8 cellular contexts compared by ENCODE assay signal in genomic region chr3:186254676-186255665, GRCh38.
DNase-seq lines count a peak whose midpoint lies in the region; ATAC-seq and TF ChIP-seq lines count a peak whose summit lies in the region.

No MANE protein-coding gene starts in this region.

- POLR2A ChIA-PET in CD4-positive, alpha-beta memory T cell (lab: Charles Lee; ENCODE audit: partially characterized antibody) = no interaction called here

- H3K4me1 Mint-ChIP-seq in CD4-positive, alpha-beta memory T cell = peaks cover 15 to 25% (median 20%) of the 10 kb centered on the region in 4 donors
- H3K4me1 Mint-ChIP-seq in activated naive CD4-positive, alpha-beta T cell treated with anti-CD3 and anti-CD28 coated beads for 36 hours (ENCODE audit: low read depth) = peaks cover 31% of the 10 kb centered on the region

- no peak overlapping the region for H3K27ac ChIP-seq in CD4-positive, alpha-beta memory T cell (ENCODE audit: low read depth, low read length)
- H3K27ac ChIP-seq in colonic mucosa = no peak overlapping the region

- no peak overlapping the region for H3K9ac ChIP-seq in colonic mucosa (ENCODE audit: low read depth in 2 of 2, low read length in 2 of 2)

- H3K27me3 Mint-ChIP-seq in CD4-positive, alpha-beta memory T cell = peaks cover 4% of the 10 kb centered on the region in 2 donors
- H3K27me3 Mint-ChIP-seq in activated naive CD4-positive, alpha-beta T cell treated with anti-CD3 and anti-CD28 coated beads for 36 hours (ENCODE audit: low read depth) = peaks cover 1% of the 10 kb centered on the region

- TF ChIP-seq CTCF in colonic mucosa (IDR thresholded peaks at IDR 0.05) (no peak), omental fat pad (IDR thresholded peaks at IDR 0.05) (no peak)

- H3K36me3 ChIP-seq in CD4-positive, alpha-beta memory T cell (ENCODE audit: insufficient read depth, low read length) = no peaks in the 10 kb centered on the region
- no peaks in the 10 kb centered on the region for H3K36me3 ChIP-seq in colonic mucosa

- no peaks in the 10 kb centered on the region for H3K9me3 Mint-ChIP-seq in CD4-positive, alpha-beta memory T cell
- H3K9me3 Mint-ChIP-seq in activated naive CD4-positive, alpha-beta T cell treated with anti-CD3 and anti-CD28 coated beads for 36 hours = no peaks in the 10 kb centered on the region

- CTCF ChIA-PET in CD4-positive, alpha-beta memory T cell (lab: Charles Lee; ENCODE audit: partially characterized antibody) = interaction anchor here (1.2 to 12.1 kb wide), 4 partner anchors 283 to 362 kb away, joined by 3 to 333 read pairs (median 8); no protein-coding TSS in a partner anchor
- CTCF ChIA-PET in activated naive CD4-positive, alpha-beta T cell treated with anti-CD3 and anti-CD28 coated beads for 36 hours (lab: Charles Lee) = interaction anchor here (0.6 to 4.5 kb wide), 8 partner anchors 13 to 334 kb away, joined by 3 to 16 read pairs (median 6); no protein-coding TSS in a partner anchor

- no peak overlapping the region for H3K4me3 ChIP-seq in CD4-positive, alpha-beta memory T cell (ENCODE audit: low read length in 2 of 2)
- H3K4me3 ChIP-seq in colonic mucosa = no peak overlapping the region

- ATAC-seq in GM19438 (IDR thresholded peaks at IDR 0.05; ENCODE audit: low read depth, unreplicated experiment) (peak; percentile 60), HG03439 (IDR thresholded peaks at IDR 0.05; ENCODE audit: unreplicated experiment) (peak; percentile 72), omental fat pad (ENCODE audit: low FRiP score) (no peak)

- peak overlapping the region in 6 of 8 donors; percentile 2 to 33 (median 16) for H3K4me3 Mint-ChIP-seq in CD4-positive, alpha-beta memory T cell
- H3K4me3 Mint-ChIP-seq in activated naive CD4-positive, alpha-beta T cell treated with anti-CD3 and anti-CD28 coated beads for 36 hours = no peak overlapping the region

- no peaks in the 10 kb centered on the region for H3K36me3 Mint-ChIP-seq in CD4-positive, alpha-beta memory T cell
- no peaks in the 10 kb centered on the region for H3K36me3 Mint-ChIP-seq in activated naive CD4-positive, alpha-beta T cell treated with anti-CD3 and anti-CD28 coated beads for 36 hours (ENCODE audit: low read depth)

- intact Hi-C loops in CD4-positive, alpha-beta memory T cell (cut with micrococcal nuclease) = loop anchor here (5.0 kb wide), 2 partner anchors 278 to 572 kb away; no protein-coding TSS in a partner anchor
- intact Hi-C loops in activated naive CD4-positive, alpha-beta T cell treated with anti-CD3 and anti-CD28 coated beads for 36 hours (cut with micrococcal nuclease) = loop anchor here (5.0 kb wide), 3 partner anchors 232 to 567 kb away; no protein-coding TSS in a partner anchor
- intact Hi-C loops in colonic mucosa (cut with DNase I) = no loop called here

- DNase-seq in CD4-positive, alpha-beta memory T cell = peak in 1 of 5 donors; percentile 8
- DNase-seq in activated naive CD4-positive, alpha-beta T cell treated with anti-CD3 and anti-CD28 coated beads for 36 hours = peak; percentile 83
- peak; percentile 7 to 18 for DNase-seq in stimulated activated CD8-positive, alpha-beta memory T cell treated with anti-CD3 and anti-CD28 coated beads, Interleukin-2, amount 100 ng/mL, for 48 hours (ENCODE audit: low read depth in 2 of 2)
- no peak for DNase-seq in COLO668 (lab: John Stamatoyannopoulos, UW; ENCODE audit: unreplicated experiment)
- DNase-seq in colonic mucosa = no peak
- DNase-seq in omental fat pad (ENCODE audit: low spot score) = no peak

- H3K9me3 ChIP-seq in CD4-positive, alpha-beta memory T cell (ENCODE audit: control insufficient read depth in 1 of 2, low read length in 2 of 2) = no peaks in the 10 kb centered on the region
- no peaks in the 10 kb centered on the region for H3K9me3 ChIP-seq in colonic mucosa

- peak overlapping the region; percentile 24 to 62 (median 33) for H3K27ac Mint-ChIP-seq in CD4-positive, alpha-beta memory T cell
- H3K27ac Mint-ChIP-seq in activated naive CD4-positive, alpha-beta T cell treated with anti-CD3 and anti-CD28 coated beads for 36 hours = peak overlapping the region; percentile 57

- no peaks in the 10 kb centered on the region for H3K27me3 ChIP-seq in CD4-positive, alpha-beta memory T cell (ENCODE audit: insufficient read depth, low read length)
- no peaks in the 10 kb centered on the region for H3K27me3 ChIP-seq in colonic mucosa

- peaks cover 22% of the 10 kb centered on the region for H3K4me1 ChIP-seq in CD4-positive, alpha-beta memory T cell (ENCODE audit: insufficient read depth, low read length)
- no peaks in the 10 kb centered on the region for H3K4me1 ChIP-seq in colonic mucosa

Comparison
In these comparisons a context has a peak if more than half of its experiments do, and no peak if none do; other contexts are left out.
1. DNase-seq: peak in activated naive CD4-positive, alpha-beta T cell treated with anti-CD3 and anti-CD28 coated beads for 36 hours (single experiment) and stimulated activated CD8-positive, alpha-beta memory T cell treated with anti-CD3 and anti-CD28 coated beads, Interleukin-2, amount 100 ng/mL, for 48 hours (2 of 2); none in COLO668 (single experiment), colonic mucosa (single experiment) and omental fat pad (single experiment).